In the genomic region with DNA sequence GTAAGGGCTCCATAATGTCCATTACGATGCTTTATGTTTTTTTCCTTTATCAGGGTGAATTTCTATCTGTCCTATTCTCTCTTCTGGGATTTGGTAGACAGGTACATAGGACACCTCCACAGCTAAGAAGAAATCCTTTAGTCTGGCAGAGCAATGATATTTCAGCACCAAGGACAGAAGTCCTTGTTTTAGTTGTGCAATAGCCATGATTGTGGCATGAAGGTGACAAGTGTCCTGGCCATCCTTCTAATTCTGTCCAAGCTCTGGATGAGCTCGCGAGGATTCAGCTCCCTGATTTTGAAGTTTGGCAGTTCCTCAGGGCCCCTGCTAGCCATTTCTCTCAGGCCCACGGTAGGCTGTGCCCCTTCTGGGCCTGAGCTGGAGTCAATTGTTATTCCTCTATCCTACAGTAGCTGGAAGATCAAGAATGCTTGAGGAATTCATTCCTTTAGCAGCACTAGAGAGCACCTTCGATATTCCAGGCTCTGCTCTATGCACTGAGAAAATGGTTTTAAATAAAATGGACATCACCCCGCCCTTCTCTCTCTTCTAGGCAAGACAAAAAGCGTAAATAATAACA, we compare ENCODE assay signal across 1 cellular context.
TF ChIP-seq lines count a peak whose summit lies in the region.

No MANE protein-coding gene starts in this region.

TF ChIP-seq in H1, 55 proteins besides CTCF, POLR2A, EP300 and RAD21:
- TF ChIP-seq ASH2L (IDR thresholded peaks at IDR 0.05; ENCODE audit: low read length) (no peak), CHD2 (IDR thresholded peaks at IDR 0.05; ENCODE audit: low read length) (no peak), CEBPB (IDR thresholded peaks at IDR 0.05; ENCODE audit: low read depth, low read length) (peak; percentile 99)
